13 cellular contexts compared by ENCODE assay signal in the genomic region with DNA sequence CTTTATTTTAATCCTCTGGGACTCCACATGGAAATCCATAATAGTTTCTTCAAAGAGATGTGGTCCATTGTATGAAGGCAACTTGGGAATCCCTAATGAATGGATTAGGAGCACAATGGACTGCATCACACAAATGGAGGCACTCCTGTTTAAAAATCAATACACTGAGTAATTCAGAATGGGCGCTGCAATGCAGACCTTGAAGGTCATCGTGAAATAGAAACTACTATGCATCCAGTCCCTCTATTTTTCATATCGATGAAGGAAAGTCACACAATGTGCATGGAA.
DNase-seq lines count a peak whose midpoint lies in the region; ATAC-seq and TF ChIP-seq lines count a peak whose summit lies in the region.
"Had no signal": no experiment of that assay in that cellular context is flagged by ENCODE, and none has a peak within 500 bp of the region (broad histone marks: within the 10 kb centered on the region; RNA-seq: fewer than 3 reads in every experiment).

No MANE protein-coding gene starts in this region.

- no peaks in the 10 kb centered on the region for H3K27me3 ChIP-seq in fibroblast of lung (ENCODE audit: control insufficient read depth, insufficient read depth, low read length)
- H3K27me3 ChIP-seq in upper lobe of right lung, result no peaks in the 10 kb centered on the region

- H3K4me2 ChIP-seq in fibroblast of lung (ENCODE audit: extremely low read depth, insufficient read depth, low read length), result no peak overlapping the region

- no peaks in the 10 kb centered on the region for H3K27me3 Mint-ChIP-seq in T-helper 2 cell treated with Interferon-gamma antibody and Interleukin-4, amounts not matched to agents 5 μg/mL and 100 μg/mL, for 36 hours (ENCODE audit: low read depth)
- no peaks in the 10 kb centered on the region for H3K27me3 Mint-ChIP-seq in WTC11 (ENCODE audit: low read depth)
- peaks cover 0 to 31% of the 10 kb centered on the region in 2 donors for H3K27me3 Mint-ChIP-seq in T-cell

- H3K9me3 ChIP-seq in fibroblast of lung (ENCODE audit: control insufficient read depth, insufficient read depth, low read depth, low read length) (no peaks in the 10 kb centered on the region), upper lobe of right lung (no peaks in the 10 kb centered on the region)

- ATAC-seq in SK-N-SH treated with all-trans-retinoic acid at 6 μM for 48 hours, result peak; percentile 8; the same call in 1 of the 3 replicates
- no peak for ATAC-seq in WTC11
- ATAC-seq in upper lobe of right lung, result no peak
- ATAC-seq in T-cell (replicated peaks in 1 of 4), result no peak

- H3K4me3 Mint-ChIP-seq in T-helper 2 cell treated with Interferon-gamma antibody and Interleukin-4, amounts not matched to agents 5 μg/mL and 100 μg/mL, for 36 hours, result peak overlapping the region; percentile 58
- no peak overlapping the region for H3K4me3 Mint-ChIP-seq in WTC11
- H3K4me3 Mint-ChIP-seq in T-cell, result no peak overlapping the region

- CTCF ChIA-PET in WTC11 (lab: Charles Lee) (no interaction called here), T-cell (lab: Charles Lee) (interaction anchor here in 1 of 2 donors (0.6 kb wide), 1 partner anchor 540 kb away, joined by 3 read pairs; no protein-coding TSS in a partner anchor)

- H3K9ac ChIP-seq in fibroblast of lung (ENCODE audit: insufficient read depth, low read length), result no peak overlapping the region

- peaks cover 4% of the 10 kb centered on the region for H3K36me3 Mint-ChIP-seq in T-helper 2 cell treated with Interferon-gamma antibody and Interleukin-4, amounts not matched to agents 5 μg/mL and 100 μg/mL, for 36 hours (ENCODE audit: low read depth)
- H3K36me3 Mint-ChIP-seq in WTC11, result no peaks in the 10 kb centered on the region
- H3K36me3 Mint-ChIP-seq in T-cell, result no peaks in the 10 kb centered on the region

- TF ChIP-seq CTCF in fibroblast of lung (conservative IDR thresholded peaks at IDR 0.05 in 1 of 2, IDR thresholded peaks at IDR 0.05 in 1 of 2; ENCODE audit: low read depth in 1 of 2, low read length in 2 of 2), result no peak
- no peak for TF ChIP-seq CTCF in coronary artery (IDR thresholded peaks at IDR 0.05)
- TF ChIP-seq CTCF in WTC11 (IDR thresholded peaks at IDR 0.05), result no peak
- TF ChIP-seq CTCF in upper lobe of right lung (IDR thresholded peaks at IDR 0.05), result no peak

- H3K4me1 Mint-ChIP-seq in T-helper 2 cell treated with Interferon-gamma antibody and Interleukin-4, amounts not matched to agents 5 μg/mL and 100 μg/mL, for 36 hours (ENCODE audit: low read depth), result peaks cover 46% of the 10 kb centered on the region
- H3K4me1 Mint-ChIP-seq in WTC11 (peaks cover 18% of the 10 kb centered on the region), T-cell (peaks cover 17 to 36% (median 19%) of the 10 kb centered on the region in 3 donors)

- H3K36me3 ChIP-seq in fibroblast of lung (ENCODE audit: control insufficient read depth, insufficient read depth, low read length) (no peaks in the 10 kb centered on the region), upper lobe of right lung (no peaks in the 10 kb centered on the region)

- intact Hi-C loops in upper lobe of right lung (cut with DNase I), result no loop called here

- no peaks in the 10 kb centered on the region for H3K9me3 Mint-ChIP-seq in T-helper 2 cell treated with Interferon-gamma antibody and Interleukin-4, amounts not matched to agents 5 μg/mL and 100 μg/mL, for 36 hours
- H3K9me3 Mint-ChIP-seq in WTC11 (no peaks in the 10 kb centered on the region), T-cell (no peaks in the 10 kb centered on the region)

- DNase-seq in T-helper 2 cell treated with Interferon-gamma antibody and Interleukin-4, amounts not matched to agents 5 μg/mL and 100 μg/mL, for 36 hours (ENCODE audit: low spot score), result no peak
- DNase-seq in T-helper 2 cell (no peak), fibroblast of lung (ENCODE audit: low read depth in 2 of 2) (no peak), coronary artery (ENCODE audit: low spot score) (no peak), WTC11 (ENCODE audit: low spot score) (no peak), upper lobe of right lung (no peak), T-cell (no peak)
- DNase-seq: H7, Karpas-422, NCI-H2029, NCI-H526 had no signal

- POLR2A ChIA-PET in WTC11 (lab: Charles Lee), result no interaction called here
- POLR2A ChIA-PET in T-cell (lab: Charles Lee), result no interaction called here

- H3K4me3 ChIP-seq in fibroblast of lung (replicated peaks in 1 of 4; ENCODE audit: control extremely low read depth in 1 of 4, insufficient read depth in 1 of 4, low read depth in 3 of 4, low read length in 4 of 4) (no peak overlapping the region), coronary artery (no peak overlapping the region), upper lobe of right lung (no peak overlapping the region)
- H3K4me3 ChIP-seq: SK-N-MC had no signal

- no peak overlapping the region for H2AFZ ChIP-seq in fibroblast of lung (ENCODE audit: low read length)

- peaks cover 4% of the 10 kb centered on the region for H3K4me1 ChIP-seq in fibroblast of lung (ENCODE audit: control insufficient read depth, extremely low read depth, insufficient read depth, low read length)
- H3K4me1 ChIP-seq in upper lobe of right lung, result no peaks in the 10 kb centered on the region

- H4K20me1 ChIP-seq in fibroblast of lung (ENCODE audit: control insufficient read depth, extremely low read depth, insufficient read depth, low read length), result no peaks in the 10 kb centered on the region

- H3K79me2 ChIP-seq in fibroblast of lung (ENCODE audit: control insufficient read depth, insufficient read depth, low read length), result no peaks in the 10 kb centered on the region

- peak overlapping the region; percentile 75 for H3K27ac ChIP-seq in fibroblast of lung (ENCODE audit: insufficient read depth, low read length)
- no peak overlapping the region for H3K27ac ChIP-seq in coronary artery
- H3K27ac ChIP-seq in upper lobe of right lung, result no peak overlapping the region
- H3K27ac ChIP-seq: SK-N-MC had no signal

- peak overlapping the region; percentile 77 for H3K27ac Mint-ChIP-seq in T-helper 2 cell treated with Interferon-gamma antibody and Interleukin-4, amounts not matched to agents 5 μg/mL and 100 μg/mL, for 36 hours
- no peak overlapping the region for H3K27ac Mint-ChIP-seq in WTC11
- no peak overlapping the region for H3K27ac Mint-ChIP-seq in T-cell

TF ChIP-seq in SK-N-SH treated with all-trans-retinoic acid at 6 μM for 48 hours, 23 proteins besides CTCF, POLR2A, EP300 and RAD21:
- TF ChIP-seq ZC3H10 (CRISPR knock-in tag; IDR thresholded peaks at IDR 0.05) (no peak), TOX (CRISPR knock-in tag; IDR thresholded peaks at IDR 0.05; ENCODE audit: borderline replicate concordance) (0 out of 2 replicates have a peak, but pooled peaks have one; percentile 12)

TF ChIP-seq in WTC11, 78 proteins besides CTCF, POLR2A, EP300 and RAD21 (continues in another document):
- TF ChIP-seq NR2C2 (CRISPR knock-in tag; IDR thresholded peaks at IDR 0.05) (no peak), E2F4 (CRISPR knock-in tag; IDR thresholded peaks at IDR 0.05; ENCODE audit: borderline replicate concordance, low read depth) (no peak), NFE2L1 (CRISPR knock-in tag; IDR thresholded peaks at IDR 0.05) (no peak), SP1 (CRISPR knock-in tag; conservative IDR thresholded peaks at IDR 0.05) (no peak), CBFB (CRISPR knock-in tag; IDR thresholded peaks at IDR 0.05; ENCODE audit: low read depth) (no peak)
- TF ChIP-seq, protein P1, sequence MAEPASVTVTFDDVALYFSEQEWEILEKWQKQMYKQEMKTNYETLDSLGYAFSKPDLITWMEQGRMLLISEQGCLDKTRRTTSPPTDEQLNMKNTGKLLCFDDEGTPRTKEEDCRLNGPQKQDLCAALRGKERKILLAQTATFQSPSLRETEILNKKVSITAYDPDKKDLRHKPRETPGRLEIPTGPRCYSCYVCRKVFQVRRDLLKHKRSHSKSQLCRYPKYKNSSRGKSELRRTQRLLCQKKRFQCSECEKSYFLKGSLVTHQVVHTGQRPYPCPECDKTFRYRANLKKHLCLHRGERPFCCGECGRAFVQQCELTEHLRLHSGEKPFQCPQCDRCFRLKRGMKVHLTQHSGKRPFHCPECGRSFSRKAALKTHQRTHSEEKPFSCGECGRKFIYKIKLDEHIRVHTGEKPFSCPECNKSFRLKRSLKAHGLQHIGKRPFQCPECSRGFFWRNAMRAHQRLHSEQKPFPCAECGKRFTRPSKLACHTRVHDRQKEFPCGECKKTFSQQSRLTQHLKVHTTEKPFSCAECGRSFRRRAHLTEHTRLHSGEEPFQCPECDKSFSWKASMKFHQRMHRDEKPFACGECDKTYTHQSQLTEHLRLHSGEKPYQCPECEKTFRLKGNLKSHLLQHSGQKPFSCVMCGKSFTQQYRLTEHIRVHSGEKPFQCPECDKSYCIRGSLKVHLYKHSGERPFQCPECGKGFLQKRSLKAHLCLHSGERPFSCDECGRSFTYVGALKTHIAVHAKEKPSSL (CRISPR knock-in tag; conservative IDR thresholded peaks at IDR 0.05), result no peak
- TF ChIP-seq, protein P2, sequence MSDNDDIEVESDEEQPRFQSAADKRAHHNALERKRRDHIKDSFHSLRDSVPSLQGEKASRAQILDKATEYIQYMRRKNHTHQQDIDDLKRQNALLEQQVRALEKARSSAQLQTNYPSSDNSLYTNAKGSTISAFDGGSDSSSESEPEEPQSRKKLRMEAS (CRISPR knock-in tag; IDR thresholded peaks at IDR 0.05), result no peak
